Comparison of ENCODE assay signal across 8 cellular contexts in the genomic region with DNA sequence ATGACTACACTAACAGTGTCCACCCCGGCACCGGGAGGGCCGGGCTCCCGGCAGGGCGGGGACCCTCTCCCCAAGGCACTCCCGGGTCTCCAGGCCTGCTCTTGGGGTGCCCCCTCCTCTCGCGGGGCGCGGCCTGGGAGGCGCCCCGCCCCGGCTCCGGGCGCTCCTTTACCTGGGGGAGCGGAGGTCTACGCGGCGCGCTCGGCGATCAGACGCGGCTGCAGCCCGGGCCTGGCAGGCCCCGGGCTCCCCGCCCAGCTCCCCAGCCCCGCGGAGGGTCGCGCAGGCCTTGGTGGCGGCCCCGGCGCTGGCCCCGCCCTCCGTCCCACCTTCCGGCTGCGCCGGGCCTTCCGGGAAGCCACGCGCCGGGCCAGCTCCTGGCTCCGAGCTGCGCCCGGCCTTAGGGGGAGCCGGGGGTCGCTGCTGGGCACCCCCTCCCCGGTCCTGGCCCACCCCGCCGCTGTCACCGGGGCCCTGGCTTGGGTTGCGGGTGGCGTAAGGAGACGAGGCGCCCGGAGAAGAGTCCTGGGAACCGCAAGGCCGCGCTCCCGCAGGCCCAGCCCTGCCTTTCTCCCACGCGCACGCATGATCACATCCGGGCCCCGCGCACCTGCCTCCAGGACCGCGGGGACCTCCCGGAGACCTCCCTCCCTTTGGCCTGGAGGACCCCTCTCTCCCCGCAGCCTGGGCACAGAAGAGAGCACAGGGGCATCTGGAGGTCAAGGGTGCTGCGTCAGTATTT. TPM values are rescaled to one million over a fixed set of nuclear protein-coding genes. Genes with fewer than 3 reads are reported as not detected.
A peak's percentile ranks its signal among the peaks of the same experiment; 100 is the strongest.
DNase-seq lines count a peak whose midpoint lies in the region; ATAC-seq and TF ChIP-seq lines count a peak whose summit lies in the region.

TSS of gene C19orf12 (minus strand) at position 309 of the 742 bp plus-strand sequence. CDS start 6,848 bp downstream, outside the sequence.

- intact Hi-C loops in Caco-2 (cut with micrococcal nuclease; ENCODE audit: unreplicated experiment), result no loop called here

- peak within 1 kb of the TSS; percentile 92 for H3K27ac Mint-ChIP-seq in Caco-2 (ENCODE audit: unreplicated experiment)
- peak within 1 kb of the TSS; percentile 89 for H3K27ac Mint-ChIP-seq in glutamatergic neuron (ENCODE audit: unreplicated experiment)
- H3K27ac Mint-ChIP-seq in type B pancreatic cell, result peak within 1 kb of the TSS; percentile 95

- peak within 1 kb of the TSS; percentile 94 for H3K4me3 Mint-ChIP-seq in Caco-2 (ENCODE audit: unreplicated experiment)
- peak within 1 kb of the TSS; percentile 90 for H3K4me3 Mint-ChIP-seq in glutamatergic neuron (ENCODE audit: unreplicated experiment)
- H3K4me3 Mint-ChIP-seq in type B pancreatic cell, result peak within 1 kb of the TSS; percentile 91

- H3K27me3 Mint-ChIP-seq in Caco-2 (ENCODE audit: insufficient read depth, unreplicated experiment) (no peaks in the 10 kb centered on the region), glutamatergic neuron (ENCODE audit: unreplicated experiment) (peaks cover 5% of the 10 kb centered on the region), type B pancreatic cell (no peaks in the 10 kb centered on the region)

- CTCF ChIA-PET in Caco-2 (lab: Charles Lee), result interaction anchor here (0.9 to 1.0 kb wide), 2 partner anchors 12 to 15 kb away, joined by 3 to 4 read pairs; no protein-coding TSS in a partner anchor

- peak within 1 kb of the TSS; percentile 93 for H3K4me3 ChIP-seq in Caco-2 (ENCODE audit: low read depth, low read length)

- no peaks in the 10 kb centered on the region for H3K27me3 ChIP-seq in Caco-2 (replicated peaks; ENCODE audit: control insufficient read depth, insufficient read depth, low read length)

- H3K4me1 Mint-ChIP-seq in Caco-2 (ENCODE audit: low read depth, unreplicated experiment) (peaks cover 27% of the 10 kb centered on the region), glutamatergic neuron (ENCODE audit: low read depth, unreplicated experiment) (peaks cover 24% of the 10 kb centered on the region), type B pancreatic cell (ENCODE audit: unreplicated experiment) (peaks cover 38% of the 10 kb centered on the region)

- DNase-seq in Caco-2 (peak in 1 of 2 experiments; percentile 75), HK-2 (ENCODE audit: unreplicated experiment) (peak; percentile 55), glutamatergic neuron (peak; percentile 84), omental fat pad (ENCODE audit: low spot score) (no peak), type B pancreatic cell (ENCODE audit: extremely low spot score, unreplicated experiment) (peak; percentile 82)
- DNase-seq in activated naive CD4-positive, alpha-beta T cell treated with anti-CD3 and anti-CD28 coated beads, Interleukin-2, amount 50 U/mL, for 16 hours, result peak; percentile 76

- H3K36me3 ChIP-seq in Caco-2 (ENCODE audit: control insufficient read depth, insufficient read depth, low read length), result no peaks in the 10 kb centered on the region

- H3K4me1 ChIP-seq in Caco-2, result peaks cover 13% of the 10 kb centered on the region

- peak; percentile 67 for TF ChIP-seq POLR2A in Raji (IDR thresholded peaks at IDR 0.05; ENCODE audit: insufficient read depth, low read depth, low read length)

- POLR2A ChIA-PET in Caco-2 (lab: Charles Lee), result interaction anchor here (2.2 kb wide), 1 partner anchor 108 kb away, joined by 11 read pairs; the partner anchor contains the start of gene POP4

- H3K9me3 Mint-ChIP-seq in Caco-2 (ENCODE audit: unreplicated experiment) (no peaks in the 10 kb centered on the region), glutamatergic neuron (ENCODE audit: unreplicated experiment) (no peaks in the 10 kb centered on the region), type B pancreatic cell (no peaks in the 10 kb centered on the region)

- H3K36me3 Mint-ChIP-seq in Caco-2 (ENCODE audit: insufficient read depth, unreplicated experiment) (no peaks in the 10 kb centered on the region), glutamatergic neuron (ENCODE audit: unreplicated experiment) (no peaks in the 10 kb centered on the region), type B pancreatic cell (peaks cover 3% of the 10 kb centered on the region)

- TF ChIP-seq CTCF in Caco-2 (IDR thresholded peaks at IDR 0.05; ENCODE audit: insufficient read depth in 1 of 2, low read depth in 1 of 2, low read length in 1 of 2, severe bottlenecking in 1 of 2, unreplicated experiment in 1 of 2) (no peak), glutamatergic neuron (IDR thresholded peaks at IDR 0.05; ENCODE audit: partially characterized antibody, unreplicated experiment) (no peak), omental fat pad (IDR thresholded peaks at IDR 0.05) (no peak), type B pancreatic cell (conservative IDR thresholded peaks at IDR 0.05) (no peak)

- no TSS peak for BruUV-seq in Caco-2 (replicated peaks; lab: Mats Ljungman, UMichigan)

- no peaks in the 10 kb centered on the region for H3K9me3 ChIP-seq in Caco-2

- ATAC-seq in GM19455 (IDR thresholded peaks at IDR 0.05; ENCODE audit: unreplicated experiment) (peak; percentile 65), omental fat pad (ENCODE audit: low FRiP score) (peak; percentile 77)

RNA-seq across cellular contexts. Expression of gene C19orf12, which starts in this region (rescaled TPM):
- total RNA-seq in Caco-2 (2022) (20.8 and 23.6 TPM in 2 replicates), glutamatergic neuron (ENCODE audit: unreplicated experiment) (66.7 TPM), omental fat pad (100 to 1,000 TPM; 105 to 260 (median 142) TPM), type B pancreatic cell (ENCODE audit: low replicate concordance) (18.0 and 23.9 TPM in 2 replicates)
